20 cellular contexts compared by ENCODE assay signal in the genomic region with DNA sequence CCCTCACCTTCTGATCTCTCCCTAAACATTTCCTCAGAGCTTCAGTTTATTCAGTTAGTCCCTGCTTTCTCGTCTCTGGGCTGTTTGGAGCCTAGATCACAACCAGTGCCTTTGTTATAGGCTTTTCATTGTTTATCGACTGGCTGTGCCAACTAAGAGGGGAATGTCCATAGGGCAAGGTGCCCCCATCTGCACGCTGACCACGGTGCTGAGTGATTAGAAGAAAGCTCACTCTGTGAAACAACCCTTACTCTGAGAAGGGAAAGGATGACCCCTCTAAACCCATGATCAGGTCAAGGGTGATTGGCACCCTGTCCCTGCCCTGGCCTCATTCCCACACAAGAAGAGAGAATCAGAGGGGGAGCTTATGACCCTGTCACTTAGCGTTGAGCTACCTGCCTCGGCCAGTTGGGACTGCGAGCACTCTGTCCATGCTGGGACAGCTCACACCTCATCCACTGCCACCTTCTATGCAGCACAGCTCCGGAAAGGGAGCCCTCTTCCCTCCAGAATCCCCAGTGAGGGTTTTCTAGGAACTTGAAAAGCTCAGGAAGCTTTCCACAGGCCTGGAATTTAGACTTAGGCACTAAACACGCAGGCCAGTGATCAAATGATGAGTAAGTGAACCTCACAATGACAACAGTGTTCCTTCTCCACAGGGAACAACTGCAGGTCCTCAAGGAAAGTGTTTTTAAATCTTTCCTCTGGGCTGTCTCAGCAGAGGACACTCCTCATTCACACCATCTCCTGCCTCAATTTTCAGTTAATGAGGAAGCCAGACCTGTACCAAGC. TPM values are rescaled to one million over a fixed set of nuclear protein-coding genes. Genes with fewer than 3 reads are reported as not detected.
DNase-seq lines count a peak whose midpoint lies in the region; ATAC-seq and TF ChIP-seq lines count a peak whose summit lies in the region.
"Had no signal": no experiment of that assay in that cellular context is flagged by ENCODE, and none has a peak within 500 bp of the region (broad histone marks: within the 10 kb centered on the region; RNA-seq: fewer than 3 reads in every experiment).

No MANE protein-coding gene starts in this region.

- H3K27ac ChIP-seq in gastroesophageal sphincter (peak overlapping the region; percentile 91 to 98 (median 96)), transverse colon (peak overlapping the region; percentile 78 to 89 (median 88)), hepatocyte (no peak overlapping the region)
- H3K27ac ChIP-seq: heart right ventricle, tibial nerve had no signal

- ATAC-seq in gastroesophageal sphincter, result no peak
- ATAC-seq in GM19467 (IDR thresholded peaks at IDR 0.05; ENCODE audit: unreplicated experiment), result no peak
- ATAC-seq: GM12878; heart right ventricle; stimulated activated naive B cell treated with anti-CD40 and anti-IgM and Interleukin-4, amounts not matched to agents 10 μg/mL and 1 μg/mL and 100 μg/mL, for 72 hours had no signal

- DNase-seq in HCEC 1CT (peak; percentile 46), SK-MEL-5 (ENCODE audit: low read depth, low spot score) (peak; percentile 50), transverse colon (no peak), NCI-H146 treated with DMSO at 0.1 percent for 48 hours (lab: John Stamatoyannopoulos, UW; ENCODE audit: unreplicated experiment) (no peak), hepatocyte (ENCODE audit: low spot score) (no peak)
- DNase-seq: activated CD4-positive, alpha-beta T cell treated with anti-CD3 and anti-CD28 coated beads, Interleukin-2, amount 50 U/mL, for 1 hour; activated naive CD4-positive, alpha-beta T cell; amygdala; cerebellar nuclear complex; effector memory CD4-positive, alpha-beta T cell; heart right ventricle; Karpas-422; NCI-H1092; NCI-H2029 treated with DMSO at 0.1 percent for 48 hours; NCI-H510A; stimulated activated naive B cell treated with anti-CD40 and anti-IgM and Interleukin-4, amounts not matched to agents 10 μg/mL and 1 μg/mL and 100 μg/mL, for 72 hours had no signal

- H3K9me3 ChIP-seq in gastroesophageal sphincter, result no peaks in the 10 kb centered on the region
- H3K9me3 ChIP-seq in transverse colon, result no peaks in the 10 kb centered on the region
- H3K9me3 ChIP-seq in hepatocyte (ENCODE audit: low read depth), result no peaks in the 10 kb centered on the region
- H3K9me3 ChIP-seq: heart right ventricle, tibial nerve had no signal

- no peaks in the 10 kb centered on the region for H3K9me2 ChIP-seq in hepatocyte (replicated peaks; ENCODE audit: insufficient read depth)

- H3K27me3 ChIP-seq in gastroesophageal sphincter (no peaks in the 10 kb centered on the region), transverse colon (no peaks in the 10 kb centered on the region), hepatocyte (no peaks in the 10 kb centered on the region)
- H3K27me3 ChIP-seq: tibial nerve had no signal

- no peak overlapping the region for H3K4me3 ChIP-seq in gastroesophageal sphincter
- no peak overlapping the region for H3K4me3 ChIP-seq in transverse colon
- H3K4me3 ChIP-seq in hepatocyte, result no peak overlapping the region
- H3K4me3 ChIP-seq: GM12878, heart right ventricle, tibial nerve had no signal

- 43 to 71% methylated on average over 3 to 4 of the region's 9 CpGs for WGBS in gastroesophageal sphincter (ENCODE audit: low coverage in 1 of 2), 2 donors
- WGBS in transverse colon (ENCODE audit: low coverage in 1 of 2), 2 donors, result 63 to 74% methylated on average over 3 to 9 of the region's 9 CpGs
- 79% methylated on average over 9 of the region's 9 CpGs for WGBS in hepatocyte (ENCODE audit: low lambda C conversion rate, missing lambda C conversion rate)

- peaks cover 5 to 56% (median 6%) of the 10 kb centered on the region in 3 donors for H3K4me1 ChIP-seq in gastroesophageal sphincter
- H3K4me1 ChIP-seq in transverse colon, result peaks cover 0 to 3% (median 0%) of the 10 kb centered on the region in 4 donors
- peaks cover 5% of the 10 kb centered on the region for H3K4me1 ChIP-seq in hepatocyte (ENCODE audit: insufficient read depth)
- H3K4me1 ChIP-seq: tibial nerve had no signal

- H2AFZ ChIP-seq in hepatocyte, result no peak overlapping the region

- in situ Hi-C loops in SK-MEL-5 (cut with HindIII; ENCODE audit: low pct_unique_long_range_greater_than_20kb, low sequenced_read_pairs) (no loop called here), transverse colon (cut with MboI; ENCODE audit: low pct_ligation_motif_present in 1 of 4, low pct_unique_long_range_greater_than_20kb in 1 of 4, low sequenced_read_pairs in 3 of 4) (no loop called here)

- TF ChIP-seq POLR2A in gastroesophageal sphincter (IDR thresholded peaks at IDR 0.05), result no peak
- no peak for TF ChIP-seq POLR2A in transverse colon (IDR thresholded peaks at IDR 0.05)

- no peaks in the 10 kb centered on the region for H3K79me2 ChIP-seq in hepatocyte

- intact Hi-C loops in transverse colon (cut with DNase I; ENCODE audit: low total_unique reads), result loop anchor here (10.0 kb wide), 1 partner anchor 56 kb away; no protein-coding TSS in a partner anchor

- no peak overlapping the region for H3K4me2 ChIP-seq in hepatocyte

- H4K20me1 ChIP-seq in hepatocyte (ENCODE audit: insufficient read depth, poor library complexity, severe bottlenecking), result no peaks in the 10 kb centered on the region

- H3K36me3 ChIP-seq in gastroesophageal sphincter, result no peaks in the 10 kb centered on the region
- H3K36me3 ChIP-seq in transverse colon, result no peaks in the 10 kb centered on the region
- H3K36me3 ChIP-seq in hepatocyte (replicated peaks; ENCODE audit: insufficient read depth, low read depth), result no peaks in the 10 kb centered on the region
- H3K36me3 ChIP-seq: heart right ventricle, tibial nerve had no signal

- TF ChIP-seq EP300 in gastroesophageal sphincter (IDR thresholded peaks at IDR 0.05) (no peak), transverse colon (IDR thresholded peaks at IDR 0.05; ENCODE audit: low read depth) (no peak)

- TF ChIP-seq CTCF in gastroesophageal sphincter (IDR thresholded peaks at IDR 0.05) (no peak), transverse colon (IDR thresholded peaks at IDR 0.05) (no peak), hepatocyte (IDR thresholded peaks at IDR 0.05; ENCODE audit: poor library complexity) (no peak)

RNA-seq across cellular contexts. Expression of gene ACTG2, which starts 2.3 kb away (rescaled TPM):
- 0.24 and 0.42 TPM in 2 replicates for total RNA-seq in SK-MEL-5 (2014; rRNA removed; shearing (Covaris generic))
- polyA plus RNA-seq in SK-MEL-5 (2015; cell fraction: cytosol; rRNA removed), result 0.92 and 3.4 TPM in 2 replicates
- 5.5 TPM in 1 of 2 replicates, not detected in the other for polyA plus RNA-seq in SK-MEL-5 (2015; cell fraction: nucleus; rRNA removed)
- 1,000 to 10,000 TPM; 2,261 to 5,929 (median 3,123) TPM for total RNA-seq in gastroesophageal sphincter
- total RNA-seq in transverse colon, result 1,000 to 10,000 TPM in 1 of 4 donors, 100 to 1,000 TPM in 3; 394 to 3,499 (median 729) TPM
- total RNA-seq in hepatocyte, result 20.3 and 25.6 TPM in 2 replicates
- 41.1 and 44.5 TPM in 2 replicates for polyA plus RNA-seq in hepatocyte

RNA-seq across cellular contexts. Expression of gene DGUOK, which starts 36.2 kb away (rescaled TPM):
- 74.9 and 82.4 TPM in 2 replicates for total RNA-seq in SK-MEL-5 (2014; rRNA removed; shearing (Covaris generic))
- 87.7 and 92.2 TPM in 2 replicates for polyA plus RNA-seq in SK-MEL-5 (2015; cell fraction: cytosol; rRNA removed)
- polyA plus RNA-seq in SK-MEL-5 (2015; cell fraction: nucleus; rRNA removed), result 55.8 and 57.2 TPM in 2 replicates
- total RNA-seq in gastroesophageal sphincter (10 to 100 TPM; 32.6 to 61.3 (median 38.6) TPM), transverse colon (10 to 100 TPM; 27.3 to 49.7 (median 40.3) TPM), hepatocyte (68.0 and 75.8 TPM in 2 replicates)
- polyA plus RNA-seq in hepatocyte, result 111 and 116 TPM in 2 replicates

Comparison
In these comparisons a context has a peak if more than half of its experiments do, and no peak if none do; other contexts are left out.
1. DNase-seq: peak in HCEC 1CT (single experiment) and SK-MEL-5 (single experiment); none in transverse colon (single experiment), NCI-H146 treated with DMSO at 0.1 percent for 48 hours (single experiment) and hepatocyte (single experiment).
2. RNA of gene ACTG2, which starts 2.3 kb away (total RNA-seq): 2,261 to 5,929 TPM in gastroesophageal sphincter and 394 to 3,499 TPM in transverse colon; 20.3 to 25.6 TPM in hepatocyte and 0.24 to 0.42 TPM in SK-MEL-5; every median in the first group is over 10 times any median in the second.